Comparison of ENCODE assay signal across 9 cellular contexts in the genomic region with DNA sequence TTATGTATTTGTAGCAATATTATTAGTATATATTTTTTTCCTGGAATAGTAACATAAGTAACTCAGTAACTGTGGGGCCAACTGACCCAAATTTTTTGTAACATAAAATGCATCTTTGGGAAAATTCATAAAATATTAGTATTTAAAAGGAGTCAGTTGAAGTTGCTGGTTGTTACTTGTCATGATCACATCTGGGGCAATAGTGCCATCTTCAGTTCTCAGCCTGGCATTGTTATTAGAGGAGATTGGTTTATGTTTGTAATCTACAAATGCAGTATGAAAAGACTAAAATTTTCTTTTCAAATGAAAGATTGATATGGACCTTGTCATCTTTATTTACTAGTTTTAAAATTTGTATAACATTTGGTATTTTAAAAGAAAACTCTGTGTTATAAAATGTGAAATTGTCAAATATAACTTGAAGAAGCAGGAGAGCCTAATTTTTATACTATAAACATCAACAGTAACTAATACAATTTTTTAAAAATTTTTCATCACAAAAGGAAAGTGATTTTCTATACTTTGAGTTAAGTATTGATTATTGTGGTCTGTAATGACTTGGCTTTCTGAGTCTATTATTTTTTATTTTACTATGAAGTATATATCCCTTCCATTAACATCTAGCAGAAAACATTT. TPM values are rescaled to one million over a fixed set of nuclear protein-coding genes. Genes with fewer than 3 reads are reported as not detected.
DNase-seq lines count a peak whose midpoint lies in the region; ATAC-seq, FAIRE-seq and TF ChIP-seq lines count a peak whose summit lies in the region.
"Had no signal": no experiment of that assay in that cellular context is flagged by ENCODE, and none has a peak within 500 bp of the region (broad histone marks: within the 10 kb centered on the region; RNA-seq: fewer than 3 reads in every experiment).

No MANE protein-coding gene starts in this region.

- H3K27ac ChIP-seq in DND-41 (ENCODE audit: low read length) (no peak overlapping the region), adrenal gland (no peak overlapping the region), coronary artery (no peak overlapping the region)
- H3K27ac ChIP-seq: skin epidermis had no signal

- H3K9ac ChIP-seq in DND-41 (ENCODE audit: low read depth, low read length) = no peak overlapping the region

- H3K4me3 ChIP-seq in DND-41 (ENCODE audit: low read depth in 1 of 2, low read length in 2 of 2) = no peak overlapping the region
- no peak overlapping the region for H3K4me3 ChIP-seq in adrenal gland
- no peak overlapping the region for H3K4me3 ChIP-seq in coronary artery
- H3K4me3 ChIP-seq: skin epidermis had no signal

- H4K20me1 ChIP-seq in DND-41 (ENCODE audit: insufficient read depth, low read length) = no peaks in the 10 kb centered on the region

- ATAC-seq in DND-41 (ENCODE audit: insufficient read depth, low read depth) (peak; percentile 60; the same call in 1 of the 3 replicates), left colon (peak; percentile 46), GM21423 (IDR thresholded peaks at IDR 0.05; ENCODE audit: unreplicated experiment) (no peak), HG03097 (IDR thresholded peaks at IDR 0.05; ENCODE audit: low FRiP score, unreplicated experiment) (no peak)

- H3K36me3 ChIP-seq in DND-41 (ENCODE audit: insufficient read depth, low read length) (no peaks in the 10 kb centered on the region), adrenal gland (replicated peaks in 1 of 2) (no peaks in the 10 kb centered on the region)

- FAIRE-seq in H54 (lab: Jason Lieb, UNC) = peak; percentile 45

- H3K4me1 ChIP-seq in DND-41 (ENCODE audit: insufficient read depth, low read length) = no peaks in the 10 kb centered on the region
- no peaks in the 10 kb centered on the region for H3K4me1 ChIP-seq in adrenal gland (replicated peaks in 1 of 2)

- no peak overlapping the region for H2AFZ ChIP-seq in DND-41 (ENCODE audit: low read depth, low read length)

- no peaks in the 10 kb centered on the region for H3K79me2 ChIP-seq in DND-41 (ENCODE audit: insufficient read depth, low read length)

- intact Hi-C loops in adrenal gland (cut with DNase I) (loop anchor here in 1 of 2 donors (10.0 kb wide), 1 partner anchor 917 kb away; no protein-coding TSS in a partner anchor), left colon (cut with DNase I, micrococcal nuclease) (loop anchor here in 1 of 2 donors (5.0 kb wide), 1 partner anchor 915 kb away; no protein-coding TSS in a partner anchor)

- TF ChIP-seq CTCF in DND-41 (IDR thresholded peaks at IDR 0.05; ENCODE audit: borderline replicate concordance, extremely low read depth, low read length, poor library complexity, severe bottlenecking) (peak; percentile 70), adrenal gland (IDR thresholded peaks at IDR 0.05) (peak; percentile 18 to 67 (median 49)), coronary artery (IDR thresholded peaks at IDR 0.05) (no peak)

- H3K27me3 ChIP-seq in DND-41 (ENCODE audit: insufficient read depth, low read length, poor library complexity) (no peaks in the 10 kb centered on the region), adrenal gland (no peaks in the 10 kb centered on the region)

- TF ChIP-seq POLR2A in H54 (IDR thresholded peaks at IDR 0.05; ENCODE audit: low read depth, low read length) (no peak), adrenal gland (IDR thresholded peaks at IDR 0.05) (no peak)

- no peak overlapping the region for H3K4me2 ChIP-seq in DND-41 (ENCODE audit: insufficient read depth, low read length)

- H3K9me3 ChIP-seq in DND-41 (ENCODE audit: insufficient read depth, low read length, severe bottlenecking) = no peaks in the 10 kb centered on the region
- H3K9me3 ChIP-seq in adrenal gland (replicated peaks in 1 of 3) = no peaks in the 10 kb centered on the region

- DNase-seq in DND-41 (peak; percentile 20), H54 (ENCODE audit: insufficient read length, low spot score) (no peak), NCI-H146 (lab: John Stamatoyannopoulos, UW) (peak; percentile 33), adrenal gland (peak in 3 of 7 donors; percentile 10 to 55 (median 21)), left colon (peak in 1 of 2 donors; percentile 4), coronary artery (ENCODE audit: low spot score) (no peak)

RNA-seq across cellular contexts. Expression of a gene that starts 38.8 kb away (rescaled TPM):
- total RNA-seq in adrenal gland = 10 to 100 TPM in 2 of 8 donors, 1 to 10 TPM in 6; 4.3 to 29.8 (median 7.0) TPM
- polyA plus RNA-seq in adrenal gland = 1 to 10 TPM; 3.7 to 9.0 (median 4.7) TPM
- total RNA-seq in left colon = 1 to 10 TPM; 3.9 to 6.0 TPM

Comparison
In these comparisons a context has a peak if more than half of its experiments do, and no peak if none do; other contexts are left out.
1. ATAC-seq: peak in DND-41 (single experiment) and left colon (single experiment); none in GM21423 (single experiment) and HG03097 (single experiment).
2. DNase-seq: peak in DND-41 (single experiment) and NCI-H146 (single experiment); none in H54 (single experiment) and coronary artery (single experiment).